25 cellular contexts compared by ENCODE assay signal in the genomic region with DNA sequence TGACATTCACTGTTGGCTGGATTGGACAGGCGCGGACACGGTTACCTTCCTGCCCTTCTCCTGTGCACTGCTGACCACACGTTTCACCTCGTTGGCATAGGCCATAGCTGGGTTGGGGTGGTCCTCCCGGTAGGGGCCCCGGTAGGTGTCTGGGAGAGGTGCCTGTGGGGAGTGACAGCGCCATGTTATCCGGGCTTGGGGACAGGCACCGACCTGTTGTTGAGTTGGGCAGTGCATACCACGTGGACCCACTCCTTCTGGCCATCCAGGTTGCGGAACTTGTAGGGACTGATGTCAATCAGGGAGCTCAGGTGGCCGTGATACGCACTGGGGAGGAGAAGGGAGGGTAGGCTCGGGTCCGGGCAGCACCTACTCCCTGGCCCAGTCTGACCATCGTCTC. TPM values are rescaled to one million over a fixed set of nuclear protein-coding genes. Genes with fewer than 3 reads are reported as not detected.
"Had no signal": no experiment of that assay in that cellular context is flagged by ENCODE, and none has a peak within 500 bp of the region (broad histone marks: within the 10 kb centered on the region; RNA-seq: fewer than 3 reads in every experiment).

No MANE protein-coding gene starts in this region.

- ATAC-seq: activated CD4-positive, CD25-positive, alpha-beta regulatory T cell treated with anti-CD3 and anti-CD28 coated beads, Interleukin-2, amount 50 U/mL, for 24 hours; activated T-helper 17 cell treated with anti-CD3 and anti-CD28 coated beads, Interleukin-2, amount 50 U/mL, for 72 hours; natural killer cell had no signal

- H3K27ac Mint-ChIP-seq: activated T-helper 17 cell treated with anti-CD3 and anti-CD28 coated beads, Interleukin-2, amount 50 U/mL, for 72 hours; memory B cell; natural killer cell; T-helper 2 cell treated with Interferon-gamma antibody and Interleukin-4, amounts not matched to agents 5 μg/mL and 100 μg/mL, for 36 hours had no signal

- H3K9me3 ChIP-seq: ascending aorta, breast epithelium, stomach, thoracic aorta, upper lobe of right lung had no signal

- H3K27me3 Mint-ChIP-seq: activated T-helper 17 cell treated with anti-CD3 and anti-CD28 coated beads, Interleukin-2, amount 50 U/mL, for 72 hours; memory B cell had no signal

- H3K27me3 ChIP-seq: ascending aorta, breast epithelium, dorsolateral prefrontal cortex, hepatocyte, stomach, upper lobe of right lung had no signal

- H3K4me1 ChIP-seq: ascending aorta, breast epithelium had no signal

- H3K4me3 ChIP-seq: ascending aorta, breast epithelium, dorsolateral prefrontal cortex, hepatocyte, stomach, thoracic aorta, upper lobe of right lung had no signal

- H3K27ac ChIP-seq: ascending aorta, breast epithelium, dorsolateral prefrontal cortex, hepatocyte, stomach, thoracic aorta, upper lobe of right lung had no signal

- H3K4me3 Mint-ChIP-seq: activated T-helper 17 cell treated with anti-CD3 and anti-CD28 coated beads, Interleukin-2, amount 50 U/mL, for 72 hours; endodermal cell; memory B cell; natural killer cell; T-helper 2 cell treated with Interferon-gamma antibody and Interleukin-4, amounts not matched to agents 5 μg/mL and 100 μg/mL, for 36 hours had no signal

- H3K9me3 Mint-ChIP-seq: activated T-helper 17 cell treated with anti-CD3 and anti-CD28 coated beads, Interleukin-2, amount 50 U/mL, for 72 hours; endodermal cell; memory B cell; natural killer cell; T-helper 2 cell treated with Interferon-gamma antibody and Interleukin-4, amounts not matched to agents 5 μg/mL and 100 μg/mL, for 36 hours had no signal

- DNase-seq: activated CD4-positive, alpha-beta T cell treated with anti-CD3 and anti-CD28 coated beads, Interleukin-2, amount 50 U/mL, for 1 hour; activated naive CD4-positive, alpha-beta T cell treated with Interleukin-2 at 50 U/mL for 16 hours; dorsolateral prefrontal cortex; natural killer cell; nucleus accumbens; stimulated activated CD4-positive, alpha-beta T cell treated with anti-CD3 and anti-CD28 coated beads, Interleukin-1b, Interleukin-23, amount 100 ng/mL, for 48 hours; stomach; SW 1271; upper lobe of right lung had no signal

RNA-seq across cellular contexts. Expression of a gene that starts 37.2 kb away (rescaled TPM):
- total RNA-seq: activated CD8-positive, alpha-beta memory T cell treated with anti-CD3 and anti-CD28 coated beads for 36 hours; activated T-helper 17 cell treated with anti-CD3 and anti-CD28 coated beads, Interleukin-2, amount 50 U/mL, for 72 hours; ascending aorta; breast epithelium; endodermal cell; epithelial cell of proximal tubule; glomerular endothelial cell; hepatocyte; left lobe of liver; mucosa of gallbladder; natural killer cell; posterior vena cava; sciatic nerve; stomach; thoracic aorta; upper lobe of right lung had no signal
- polyA plus RNA-seq: hepatocyte, stomach had no signal
